8 cellular contexts compared by ENCODE assay signal in genomic region chr3:133821767-133822638, GRCh38. TPM values are rescaled to one million over a fixed set of nuclear protein-coding genes. Genes with fewer than 3 reads are reported as not detected.
DNase-seq lines count a peak whose midpoint lies in the region; ATAC-seq, FAIRE-seq and TF ChIP-seq lines count a peak whose summit lies in the region.

No MANE protein-coding gene starts in this region.

- peak; percentile 82 for ATAC-seq in HepG2

- H3K9me3 ChIP-seq in BE2C = no peaks in the 10 kb centered on the region
- no peaks in the 10 kb centered on the region for H3K9me3 ChIP-seq in HepG2 (ENCODE audit: low read length)

- peak; percentile 32 for FAIRE-seq in HepG2 (lab: Jason Lieb, UNC)
- FAIRE-seq in GM12891 (lab: Jason Lieb, UNC) = no peak

- H3K4me2 ChIP-seq in HepG2 (ENCODE audit: low read depth, low read length) = no peak overlapping the region

- TF ChIP-seq POLR2A in HepG2 (IDR thresholded peaks at IDR 0.05; ENCODE audit: insufficient read depth in 1 of 2, low read depth in 2 of 2, low read length in 2 of 2) (peak in 1 of 2 experiments; percentile 29; a peak in 1 of 4 replicates), GM12891 (IDR thresholded peaks at IDR 0.05; ENCODE audit: low read depth, low read length) (no peak)

- DNase-seq in BE2C (peak; percentile 50), brain microvascular endothelial cell (peak; percentile 55), HepG2 (ENCODE audit: low spot score) (peak; percentile 83), NOMO-1 treated with DMSO at 0.1 percent for 48 hours (lab: John Stamatoyannopoulos, UW; ENCODE audit: unreplicated experiment) (no peak), GM12891 (ENCODE audit: insufficient read length, low spot score) (no peak)
- DNase-seq in activated CD4-positive, CD25-positive, alpha-beta regulatory T cell (lab: John Stamatoyannopoulos, UW) = no peak
- DNase-seq in activated naive CD4-positive, alpha-beta T cell (lab: John Stamatoyannopoulos, UW) = no peak

- POLR2A ChIA-PET in HepG2 (lab: Yijun Ruan, JAX) = no interaction called here

- CTCF ChIA-PET in HepG2 (lab: Yijun Ruan, JAX; ENCODE audit: low intra/inter-chr PET ratio, low total read pairs) = interaction anchor here (2.6 kb wide), 1 partner anchor 159 kb away, joined by 10 read pairs; the partner anchor contains the start of gene TOPBP1

- TF ChIP-seq CTCF in BE2C (IDR thresholded peaks at IDR 0.05; ENCODE audit: low read depth, low read length) (peak; percentile 45), brain microvascular endothelial cell (IDR thresholded peaks at IDR 0.05; ENCODE audit: low read depth, low read length, missing control alignments) (no peak), HepG2 (CRISPR knock-in tag; IDR thresholded peaks at IDR 0.05) (peak; percentile 69)

- H3K27ac ChIP-seq in brain microvascular endothelial cell (no peak overlapping the region), HepG2 (ENCODE audit: extremely low read length, insufficient read depth, low read length) (no peak overlapping the region)

- BruUV-seq in HepG2 (replicated peaks; lab: Mats Ljungman, UMichigan) = no TSS peak

- H3K27me3 ChIP-seq in BE2C = no peaks in the 10 kb centered on the region
- H3K27me3 ChIP-seq in brain microvascular endothelial cell (replicated peaks) = no peaks in the 10 kb centered on the region
- no peaks in the 10 kb centered on the region for H3K27me3 ChIP-seq in HepG2 (ENCODE audit: control insufficient read depth in 1 of 2, insufficient read depth in 2 of 2, low read length in 2 of 2)

- H3K36me3 ChIP-seq in BE2C (peaks cover 66% of the 10 kb centered on the region), brain microvascular endothelial cell (replicated peaks) (peaks cover 46% of the 10 kb centered on the region), HepG2 (replicated peaks in 1 of 2; ENCODE audit: control insufficient read depth in 1 of 2, insufficient read depth in 2 of 2, low read length in 2 of 2) (peaks cover 18 to 43% of the 10 kb centered on the region in 2 experiments)

- H3K4me3 ChIP-seq in BE2C (ENCODE audit: low read depth, low read length) (no peak overlapping the region), brain microvascular endothelial cell (ENCODE audit: low read depth, low read length) (no peak overlapping the region), HepG2 (replicated peaks in 1 of 3; ENCODE audit: insufficient read depth in 1 of 3, low read depth in 2 of 3, low read length in 3 of 3) (no peak overlapping the region)

- TF ChIP-seq EP300 in Ishikawa (IDR thresholded peaks at IDR 0.05; ENCODE audit: borderline replicate concordance) (0 out of 2 replicates have a peak, but pooled peaks have one; percentile 18), HepG2 (IDR thresholded peaks at IDR 0.05; ENCODE audit: low read depth in 2 of 2, low read length in 2 of 2) (no peak), HepG2 (CRISPR knock-in tag; IDR thresholded peaks at IDR 0.05; ENCODE audit: borderline replicate concordance) (no peak)

- TF ChIP-seq RAD21 in Ishikawa (IDR thresholded peaks at IDR 0.05; ENCODE audit: low read depth) (peak; percentile 83), HepG2 (CRISPR knock-in tag; IDR thresholded peaks at IDR 0.05) (0 out of 2 replicates have a peak, but pooled peaks have one; percentile 32)

- H4K20me1 ChIP-seq in HepG2 (ENCODE audit: insufficient read depth, low read length) = 0 out of 2 replicates have a peak, but pooled peaks cover 2% of the 10 kb centered on the region

- WGBS in HepG2 (ENCODE audit: low lambda C conversion rate) = 85% methylated on average over 6 of the region's 8 CpGs

- intact Hi-C loops in HepG2 (cut with micrococcal nuclease; ENCODE audit: unreplicated experiment) = loop anchor here (5.0 kb wide), 1 partner anchor 160 kb away; the partner anchor contains the start of gene TOPBP1

- H3K79me2 ChIP-seq in HepG2 (ENCODE audit: insufficient read depth, low read length) = no peaks in the 10 kb centered on the region

- in situ Hi-C loops in brain microvascular endothelial cell (cut with HindIII; ENCODE audit: low pct_ligation_motif_present, low sequenced_read_pairs) (no loop called here), HepG2 (cut with HindIII; ENCODE audit: extremely low pct_ligation_motif_present, low pct_unique_long_range_greater_than_20kb) (loop anchor here (5.0 kb wide), 1 partner anchor 160 kb away; the partner anchor contains the start of gene TOPBP1)

- no peak overlapping the region for H2AFZ ChIP-seq in HepG2 (ENCODE audit: low read length)

- H3K9ac ChIP-seq in HepG2 (ENCODE audit: insufficient read depth, low read depth, low read length) = no peak overlapping the region

- H3K4me1 ChIP-seq in BE2C (no peaks in the 10 kb centered on the region; the same call in 1 of the 2 replicates), HepG2 (ENCODE audit: insufficient read depth, low read length) (0 out of 2 replicates have a peak, but pooled peaks cover 5% of the 10 kb centered on the region)

TF ChIP-seq in Ishikawa, 13 proteins besides CTCF, POLR2A, EP300 and RAD21 (continues in another document):
- TF ChIP-seq FOXM1 (IDR thresholded peaks at IDR 0.05; ENCODE audit: borderline replicate concordance, low read depth) (no peak), TAF1 (IDR thresholded peaks at IDR 0.05; ENCODE audit: low read depth) (no peak), USF1 (IDR thresholded peaks at IDR 0.05) (peak; percentile 70), EGR1 (IDR thresholded peaks at IDR 0.05) (no peak), YY1 (IDR thresholded peaks at IDR 0.05; ENCODE audit: low read depth) (no peak), NFIC (IDR thresholded peaks at IDR 0.05) (peak; percentile 91), CREB1 (IDR thresholded peaks at IDR 0.05; ENCODE audit: low read depth) (no peak)

TF ChIP-seq in HepG2, 621 proteins besides CTCF, POLR2A, EP300 and RAD21 (continues in another document):
- no peak for TF ChIP-seq POLR2G (IDR thresholded peaks at IDR 0.05; ENCODE audit: low read depth, low read length)
- TF ChIP-seq SAFB2 (CRISPR knock-in tag; IDR thresholded peaks at IDR 0.05; ENCODE audit: borderline replicate concordance, low read depth) = no peak
- TF ChIP-seq MXD1 (CRISPR knock-in tag; IDR thresholded peaks at IDR 0.05) = no peak
- TF ChIP-seq SSRP1 (CRISPR knock-in tag; IDR thresholded peaks at IDR 0.05) = no peak
- peak; percentile 69 for TF ChIP-seq ATF7 (IDR thresholded peaks at IDR 0.05)
- TF ChIP-seq ATF7 (CRISPR knock-in tag; IDR thresholded peaks at IDR 0.05) = no peak
- peak; percentile 33; the same call in 1 of the 2 replicates for TF ChIP-seq SMC3 (IDR thresholded peaks at IDR 0.05; ENCODE audit: low read length)
- peak; percentile 80 for TF ChIP-seq ZNF629 (CRISPR knock-in tag; conservative IDR thresholded peaks at IDR 0.05)
- no peak for TF ChIP-seq PRMT3 (CRISPR knock-in tag; IDR thresholded peaks at IDR 0.05; ENCODE audit: borderline replicate concordance, low read depth)

TF ChIP-seq in GM12891, 5 proteins besides CTCF, POLR2A, EP300 and RAD21:
- TF ChIP-seq POU2F2 (IDR thresholded peaks at IDR 0.05; ENCODE audit: low read depth, low read length) (no peak), POLR2AphosphoS5 (IDR thresholded peaks at IDR 0.05; ENCODE audit: low read depth, low read length) (no peak), TAF1 (IDR thresholded peaks at IDR 0.05; ENCODE audit: low read depth, low read length) (no peak), PAX5 (IDR thresholded peaks at IDR 0.05; ENCODE audit: insufficient read depth, low read length, severe bottlenecking) (no peak), SPI1 (IDR thresholded peaks at IDR 0.05; ENCODE audit: low read depth, low read length) (no peak)

RNA-seq across cellular contexts. Expression of gene SRPRB, which starts 16.4 kb away (rescaled TPM):
- 172 TPM for polyA plus RNA-seq in BE2C (2012; ENCODE audit: insufficient read depth, insufficient read length, low read depth)
- total RNA-seq in HepG2 (2016; rRNA removed; fragmentation: Illumina TruSeq; extraction: Trizol) = 60.7 and 111 TPM in 2 replicates
- 13.8 TPM in 2 replicates for total RNA-seq in HepG2 (2016; cell fraction: cytosol; rRNA removed; fragmentation: Illumina TruSeq; extraction: Trizol; ENCODE audit: low read depth)
- 69.0 and 109 TPM in 2 replicates for total RNA-seq in HepG2 (2016; cell fraction: insoluble cytoplasmic fraction; rRNA removed; fragmentation: Illumina TruSeq; extraction: Trizol)
- 24.3 and 25.9 TPM in 2 replicates for total RNA-seq in HepG2 (2016; cell fraction: membrane; rRNA removed; fragmentation: Illumina TruSeq; extraction: Trizol)
- total RNA-seq in HepG2 (2016; cell fraction: nucleus; rRNA removed; fragmentation: Illumina TruSeq; extraction: Trizol) = 90.1 and 90.9 TPM in 2 replicates
- polyA plus RNA-seq in HepG2 (2011; rRNA removed) = 41.0 and 41.5 TPM in 2 replicates
- 39.0 and 39.5 TPM in 2 replicates for polyA plus RNA-seq in HepG2 (2011; cell fraction: cytosol; rRNA removed)
- 22.7 and 31.2 TPM in 2 replicates for polyA plus RNA-seq in HepG2 (2011; cell fraction: nucleus; rRNA removed)
- polyA plus RNA-seq in HepG2 (2012) = 41.6 and 50.2 TPM in 2 replicates
- polyA plus RNA-seq in HepG2 (2016; cell fraction: cytosol; fragmentation: Illumina TruSeq; extraction: Trizol; ENCODE audit: low read depth) = 13.4 and 13.9 TPM in 2 replicates
- polyA plus RNA-seq in HepG2 (2016; cell fraction: insoluble cytoplasmic fraction; fragmentation: Illumina TruSeq; extraction: Trizol; ENCODE audit: low read depth) = 53.6 and 54.8 TPM in 2 replicates
- polyA plus RNA-seq in HepG2 (2016; cell fraction: membrane; fragmentation: Illumina TruSeq; extraction: Trizol; ENCODE audit: low read depth) = 13.7 and 13.9 TPM in 2 replicates
- polyA plus RNA-seq in HepG2 (2016; cell fraction: nucleus; fragmentation: Illumina TruSeq; extraction: Trizol; ENCODE audit: insufficient read depth, low read depth) = 105 and 106 TPM in 2 replicates
- polyA minus RNA-seq in HepG2 (2011; rRNA and poly(A)+ RNA removed; ENCODE audit: low replicate concordance) = 50.3 and 91.3 TPM in 2 replicates
- 52.6 and 69.3 TPM in 2 replicates for polyA minus RNA-seq in HepG2 (2011; cell fraction: cytosol; rRNA and poly(A)+ RNA removed)
- polyA minus RNA-seq in HepG2 (2011; cell fraction: nucleus; rRNA and poly(A)+ RNA removed) = 42.2 and 44.8 TPM in 2 replicates
- 24.3 TPM for polyA plus RNA-seq in GM12891 (2012; ENCODE audit: low read depth, missing spikeins)

Comparison
In these comparisons a context has a peak if more than half of its experiments do, and no peak if none do; other contexts are left out.
1. DNase-seq: peak in BE2C (single experiment), brain microvascular endothelial cell (single experiment) and HepG2 (single experiment); none in NOMO-1 treated with DMSO at 0.1 percent for 48 hours (single experiment), activated CD4-positive, CD25-positive, alpha-beta regulatory T cell (0 of 4), GM12891 (single experiment) and activated naive CD4-positive, alpha-beta T cell (0 of 4).